Comparison of ENCODE assay signal across 9 cellular contexts in genomic region chr14:22847661-22848341, GRCh38. TPM values are rescaled to one million over a fixed set of nuclear protein-coding genes. Genes with fewer than 3 reads are reported as not detected.
DNase-seq lines count a peak whose midpoint lies in the region; ATAC-seq, FAIRE-seq and TF ChIP-seq lines count a peak whose summit lies in the region.
"Had no signal": no experiment of that assay in that cellular context is flagged by ENCODE, and none has a peak within 500 bp of the region (broad histone marks: within the 10 kb centered on the region; RNA-seq: fewer than 3 reads in every experiment).

No MANE protein-coding gene starts in this region.

- H4K20me1 ChIP-seq in HepG2 (ENCODE audit: insufficient read depth, low read length), result no peaks in the 10 kb centered on the region

- no peak for FAIRE-seq in bronchial epithelial cell (lab: Jason Lieb, UNC)
- FAIRE-seq in HepG2 (lab: Jason Lieb, UNC), result peak; percentile 15

- no peaks in the 10 kb centered on the region for H3K79me2 ChIP-seq in HepG2 (ENCODE audit: insufficient read depth, low read length)

- TF ChIP-seq RAD21 in HepG2 (CRISPR knock-in tag; IDR thresholded peaks at IDR 0.05), result no peak

- H2AFZ ChIP-seq in HepG2 (ENCODE audit: low read length), result no peak overlapping the region

- H3K4me1 ChIP-seq in HepG2 (ENCODE audit: insufficient read depth, low read length), result peaks cover 23% of the 10 kb centered on the region
- H3K4me1 ChIP-seq in thyroid gland, result peaks cover 0 to 41% of the 10 kb centered on the region in 2 donors
- H3K4me1 ChIP-seq in BE2C, result no peaks in the 10 kb centered on the region

- intact Hi-C loops in HepG2 (cut with micrococcal nuclease; ENCODE audit: unreplicated experiment) (no loop called here), thyroid gland (cut with DNase I) (loop anchor here (10.0 kb wide), 1 partner anchor 193 kb away; no protein-coding TSS in a partner anchor)

- H3K27ac ChIP-seq in HepG2 (ENCODE audit: extremely low read length, insufficient read depth, low read length) (no peak overlapping the region), thyroid gland (peak overlapping the region; percentile 59 to 79 (median 73))

- ATAC-seq in HepG2 (no peak; the same call in 2 of the 3 replicates), GM18520 (IDR thresholded peaks at IDR 0.05; ENCODE audit: unreplicated experiment) (no peak)
- ATAC-seq: body of pancreas had no signal

- H3K9ac ChIP-seq in HepG2 (ENCODE audit: insufficient read depth, low read depth, low read length), result no peak overlapping the region

- WGBS in HepG2 (ENCODE audit: low lambda C conversion rate), result 41% methylated on average over 14 of the region's 14 CpGs
- 65 to 66% methylated on average over 13 to 14 of the region's 14 CpGs for WGBS in thyroid gland, 2 donors

- no peak for TF ChIP-seq POLR2A in HepG2 (IDR thresholded peaks at IDR 0.05; ENCODE audit: insufficient read depth in 1 of 2, low read depth in 2 of 2, low read length in 2 of 2)
- no peak for TF ChIP-seq POLR2A in thyroid gland (IDR thresholded peaks at IDR 0.05)

- CTCF ChIA-PET in HepG2 (lab: Yijun Ruan, JAX; ENCODE audit: low intra/inter-chr PET ratio, low total read pairs), result interaction anchor here (1.1 to 1.3 kb wide), 2 partner anchors 24 to 70 kb away, joined by 3 read pairs; no protein-coding TSS in a partner anchor

- in situ Hi-C loops in HepG2 (cut with HindIII; ENCODE audit: extremely low pct_ligation_motif_present, low pct_unique_long_range_greater_than_20kb), result loop anchor here (5.0 kb wide), 1 partner anchor 290 kb away; no protein-coding TSS in a partner anchor

- H3K27me3 ChIP-seq in bronchial epithelial cell (ENCODE audit: control insufficient read depth, insufficient read depth, low read length) (no peaks in the 10 kb centered on the region), HepG2 (ENCODE audit: control insufficient read depth in 1 of 2, insufficient read depth in 2 of 2, low read length in 2 of 2) (peaks cover 9 to 45% of the 10 kb centered on the region in 2 experiments), thyroid gland (no peaks in the 10 kb centered on the region), BE2C (no peaks in the 10 kb centered on the region)
- H3K27me3 ChIP-seq: body of pancreas had no signal

- H3K4me3 ChIP-seq in bronchial epithelial cell (ENCODE audit: low read depth, low read length) (no peak overlapping the region), HepG2 (replicated peaks in 1 of 3; ENCODE audit: insufficient read depth in 1 of 3, low read depth in 2 of 3, low read length in 3 of 3) (no peak overlapping the region), thyroid gland (replicated peaks in 1 of 3) (no peak overlapping the region), BE2C (ENCODE audit: low read depth, low read length) (no peak overlapping the region)
- H3K4me3 ChIP-seq: body of pancreas had no signal

- H3K9me3 ChIP-seq in HepG2 (ENCODE audit: low read length) (no peaks in the 10 kb centered on the region), thyroid gland (no peaks in the 10 kb centered on the region), BE2C (no peaks in the 10 kb centered on the region)
- H3K9me3 ChIP-seq: body of pancreas had no signal

- peaks cover 35% of the 10 kb centered on the region for H3K36me3 ChIP-seq in bronchial epithelial cell (ENCODE audit: control insufficient read depth, insufficient read depth, low read length)
- no peaks in the 10 kb centered on the region for H3K36me3 ChIP-seq in HepG2 (replicated peaks in 1 of 2; ENCODE audit: control insufficient read depth in 1 of 2, insufficient read depth in 2 of 2, low read length in 2 of 2)
- H3K36me3 ChIP-seq in thyroid gland, result peaks cover 33 to 40% of the 10 kb centered on the region in 2 donors
- H3K36me3 ChIP-seq in BE2C, result no peaks in the 10 kb centered on the region

- no TSS peak for BruUV-seq in HepG2 (replicated peaks; lab: Mats Ljungman, UMichigan)

- POLR2A ChIA-PET in HepG2 (lab: Yijun Ruan, JAX), result interaction anchor here (0.6 to 1.6 kb wide), 7 partner anchors 13 to 247 kb away, joined by 3 to 7 read pairs (median 4); partner anchors contain the start of genes ACIN1, C14orf119 and LRP10

- TF ChIP-seq CTCF in bronchial epithelial cell (IDR thresholded peaks at IDR 0.05; ENCODE audit: insufficient read depth, low read length, severe bottlenecking) (peak; percentile 22), HepG2 (CRISPR knock-in tag; IDR thresholded peaks at IDR 0.05) (no peak), thyroid gland (IDR thresholded peaks at IDR 0.05) (no peak), BE2C (IDR thresholded peaks at IDR 0.05; ENCODE audit: low read depth, low read length) (no peak)

- TF ChIP-seq EP300 in HepG2 (IDR thresholded peaks at IDR 0.05; ENCODE audit: low read depth in 2 of 2, low read length in 2 of 2), result no peak
- TF ChIP-seq EP300 in HepG2 (CRISPR knock-in tag; IDR thresholded peaks at IDR 0.05; ENCODE audit: borderline replicate concordance), result no peak

- DNase-seq in HT1080 (ENCODE audit: low read depth) (peak; percentile 69), bronchial epithelial cell (ENCODE audit: low read depth) (no peak), HepG2 (ENCODE audit: low spot score) (no peak), thyroid gland (no peak), BE2C (no peak), NCI-H2171 (lab: John Stamatoyannopoulos, UW) (no peak)
- DNase-seq in stimulated activated CD4-positive, alpha-beta T cell treated with anti-CD3 and anti-CD28 coated beads, Interleukin-12 subunit alpha, Interleukin-12 subunit beta, amount 100 ng/mL, for 4 hours, result no peak

- peak overlapping the region; percentile 26; the same call in 1 of the 2 replicates for H3K4me2 ChIP-seq in HepG2 (ENCODE audit: low read depth, low read length)

RNA-seq across cellular contexts. Expression of gene MMP14, which starts 11.4 kb away (rescaled TPM):
- 480 and 530 TPM in 2 replicates for total RNA-seq in HT1080 (2014; rRNA removed; shearing (Covaris generic))
- polyA plus RNA-seq in HT1080 (2015; cell fraction: cytosol; rRNA removed), result 520 and 545 TPM in 2 replicates
- polyA plus RNA-seq in HT1080 (2015; cell fraction: nucleus; rRNA removed), result 2,350 and 2,450 TPM in 2 replicates
- total RNA-seq in bronchial epithelial cell, result 126 and 140 TPM in 2 replicates
- 1.6 and 5.2 TPM in 2 replicates for total RNA-seq in HepG2 (2016; rRNA removed; fragmentation: Illumina TruSeq; extraction: Trizol)
- total RNA-seq in HepG2 (2016; cell fraction: cytosol; rRNA removed; fragmentation: Illumina TruSeq; extraction: Trizol; ENCODE audit: low read depth), result 0.20 and 0.44 TPM in 2 replicates
- 2.1 and 5.2 TPM in 2 replicates for total RNA-seq in HepG2 (2016; cell fraction: insoluble cytoplasmic fraction; rRNA removed; fragmentation: Illumina TruSeq; extraction: Trizol)
- 0.71 and 0.79 TPM in 2 replicates for total RNA-seq in HepG2 (2016; cell fraction: membrane; rRNA removed; fragmentation: Illumina TruSeq; extraction: Trizol)
- 4.6 and 5.5 TPM in 2 replicates for total RNA-seq in HepG2 (2016; cell fraction: nucleus; rRNA removed; fragmentation: Illumina TruSeq; extraction: Trizol)
- 9.8 and 11.3 TPM in 2 replicates for polyA plus RNA-seq in HepG2 (2011; rRNA removed)
- 5.8 and 6.5 TPM in 2 replicates for polyA plus RNA-seq in HepG2 (2011; cell fraction: cytosol; rRNA removed)
- polyA plus RNA-seq in HepG2 (2011; cell fraction: nucleus; rRNA removed), result 25.6 and 29.7 TPM in 2 replicates
- polyA plus RNA-seq in HepG2 (2012), result 4.8 and 11.1 TPM in 2 replicates
- 0.14 and 0.26 TPM in 2 replicates for polyA plus RNA-seq in HepG2 (2016; cell fraction: cytosol; fragmentation: Illumina TruSeq; extraction: Trizol; ENCODE audit: low read depth)
- polyA plus RNA-seq in HepG2 (2016; cell fraction: insoluble cytoplasmic fraction; fragmentation: Illumina TruSeq; extraction: Trizol; ENCODE audit: low read depth), result 1.7 and 2.1 TPM in 2 replicates
- 0.27 and 0.44 TPM in 2 replicates for polyA plus RNA-seq in HepG2 (2016; cell fraction: membrane; fragmentation: Illumina TruSeq; extraction: Trizol; ENCODE audit: low read depth)
- polyA plus RNA-seq in HepG2 (2016; cell fraction: nucleus; fragmentation: Illumina TruSeq; extraction: Trizol; ENCODE audit: insufficient read depth, low read depth), result 9.4 and 10.2 TPM in 2 replicates
- polyA minus RNA-seq in HepG2 (2011; rRNA and poly(A)+ RNA removed; ENCODE audit: low replicate concordance), result 1.4 and 12.3 TPM in 2 replicates
- 2.5 and 3.8 TPM in 2 replicates for polyA minus RNA-seq in HepG2 (2011; cell fraction: cytosol; rRNA and poly(A)+ RNA removed)
- polyA minus RNA-seq in HepG2 (2011; cell fraction: nucleus; rRNA and poly(A)+ RNA removed), result 4.5 and 4.8 TPM in 2 replicates
- 100 to 1,000 TPM in 1 of 4 donors, 10 to 100 TPM in 3; 59.7 to 119 (median 88.5) TPM for total RNA-seq in thyroid gland
- polyA plus RNA-seq in BE2C (2012; ENCODE audit: insufficient read depth, insufficient read length, low read depth), result 1.6 TPM

RNA-seq across cellular contexts. Expression of gene MRPL52, which starts 18.1 kb away (rescaled TPM):
- 106 and 146 TPM in 2 replicates for total RNA-seq in HT1080 (2014; rRNA removed; shearing (Covaris generic))
- 143 and 233 TPM in 2 replicates for polyA plus RNA-seq in HT1080 (2015; cell fraction: cytosol; rRNA removed)
- polyA plus RNA-seq in HT1080 (2015; cell fraction: nucleus; rRNA removed), result 118 and 121 TPM in 2 replicates
- total RNA-seq in bronchial epithelial cell (33.2 and 38.7 TPM in 2 replicates), HepG2 (2016; rRNA removed; fragmentation: Illumina TruSeq; extraction: Trizol) (329 and 420 TPM in 2 replicates), thyroid gland (100 to 1,000 TPM in 2 of 4 donors, 10 to 100 TPM in 2; 43.7 to 166 (median 76.3) TPM)
- total RNA-seq in HepG2 (2016; cell fraction: cytosol; rRNA removed; fragmentation: Illumina TruSeq; extraction: Trizol; ENCODE audit: low read depth), result 142 and 155 TPM in 2 replicates
- total RNA-seq in HepG2 (2016; cell fraction: insoluble cytoplasmic fraction; rRNA removed; fragmentation: Illumina TruSeq; extraction: Trizol), result 341 and 464 TPM in 2 replicates
- 156 and 160 TPM in 2 replicates for total RNA-seq in HepG2 (2016; cell fraction: membrane; rRNA removed; fragmentation: Illumina TruSeq; extraction: Trizol)
- total RNA-seq in HepG2 (2016; cell fraction: nucleus; rRNA removed; fragmentation: Illumina TruSeq; extraction: Trizol), result 109 and 136 TPM in 2 replicates
- polyA plus RNA-seq in HepG2 (2011; rRNA removed), result 118 and 123 TPM in 2 replicates
- 96.8 and 121 TPM in 2 replicates for polyA plus RNA-seq in HepG2 (2011; cell fraction: cytosol; rRNA removed)
- 57.8 and 65.3 TPM in 2 replicates for polyA plus RNA-seq in HepG2 (2011; cell fraction: nucleus; rRNA removed)
- polyA plus RNA-seq in HepG2 (2012), result 191 and 236 TPM in 2 replicates
- 177 and 226 TPM in 2 replicates for polyA plus RNA-seq in HepG2 (2016; cell fraction: cytosol; fragmentation: Illumina TruSeq; extraction: Trizol; ENCODE audit: low read depth)
- polyA plus RNA-seq in HepG2 (2016; cell fraction: insoluble cytoplasmic fraction; fragmentation: Illumina TruSeq; extraction: Trizol; ENCODE audit: low read depth), result 443 and 518 TPM in 2 replicates
- 154 and 175 TPM in 2 replicates for polyA plus RNA-seq in HepG2 (2016; cell fraction: membrane; fragmentation: Illumina TruSeq; extraction: Trizol; ENCODE audit: low read depth)
- polyA plus RNA-seq in HepG2 (2016; cell fraction: nucleus; fragmentation: Illumina TruSeq; extraction: Trizol; ENCODE audit: insufficient read depth, low read depth), result 256 and 271 TPM in 2 replicates
- 17.7 and 30.4 TPM in 2 replicates for polyA minus RNA-seq in HepG2 (2011; rRNA and poly(A)+ RNA removed; ENCODE audit: low replicate concordance)
- polyA minus RNA-seq in HepG2 (2011; cell fraction: cytosol; rRNA and poly(A)+ RNA removed), result 72.9 and 76.8 TPM in 2 replicates
- 33.7 and 36.6 TPM in 2 replicates for polyA minus RNA-seq in HepG2 (2011; cell fraction: nucleus; rRNA and poly(A)+ RNA removed)
- 324 TPM for polyA plus RNA-seq in BE2C (2012; ENCODE audit: insufficient read depth, insufficient read length, low read depth)

RNA-seq across cellular contexts. Expression of gene LRP10, which starts 23.7 kb away (rescaled TPM):
- 65.5 and 86.0 TPM in 2 replicates for total RNA-seq in HT1080 (2014; rRNA removed; shearing (Covaris generic))
- 123 and 137 TPM in 2 replicates for polyA plus RNA-seq in HT1080 (2015; cell fraction: cytosol; rRNA removed)
- polyA plus RNA-seq in HT1080 (2015; cell fraction: nucleus; rRNA removed), result 141 and 148 TPM in 2 replicates
- total RNA-seq in bronchial epithelial cell (34.8 and 63.6 TPM in 2 replicates), HepG2 (2016; rRNA removed; fragmentation: Illumina TruSeq; extraction: Trizol) (8.6 and 16.9 TPM in 2 replicates), thyroid gland (100 to 1,000 TPM; 107 to 143 (median 121) TPM)
- 4.6 and 5.4 TPM in 2 replicates for total RNA-seq in HepG2 (2016; cell fraction: cytosol; rRNA removed; fragmentation: Illumina TruSeq; extraction: Trizol; ENCODE audit: low read depth)
- 8.2 and 17.2 TPM in 2 replicates for total RNA-seq in HepG2 (2016; cell fraction: insoluble cytoplasmic fraction; rRNA removed; fragmentation: Illumina TruSeq; extraction: Trizol)
- 13.8 and 15.6 TPM in 2 replicates for total RNA-seq in HepG2 (2016; cell fraction: membrane; rRNA removed; fragmentation: Illumina TruSeq; extraction: Trizol)
- 15.9 and 21.6 TPM in 2 replicates for total RNA-seq in HepG2 (2016; cell fraction: nucleus; rRNA removed; fragmentation: Illumina TruSeq; extraction: Trizol)
- polyA plus RNA-seq in HepG2 (2011; rRNA removed), result 45.2 and 80.6 TPM in 2 replicates
- 49.4 and 54.8 TPM in 2 replicates for polyA plus RNA-seq in HepG2 (2011; cell fraction: cytosol; rRNA removed)
- 70.7 and 85.9 TPM in 2 replicates for polyA plus RNA-seq in HepG2 (2011; cell fraction: nucleus; rRNA removed)
- polyA plus RNA-seq in HepG2 (2012), result 45.8 and 84.6 TPM in 2 replicates
- 6.5 and 7.4 TPM in 2 replicates for polyA plus RNA-seq in HepG2 (2016; cell fraction: cytosol; fragmentation: Illumina TruSeq; extraction: Trizol; ENCODE audit: low read depth)
- polyA plus RNA-seq in HepG2 (2016; cell fraction: insoluble cytoplasmic fraction; fragmentation: Illumina TruSeq; extraction: Trizol; ENCODE audit: low read depth), result 8.2 and 10.9 TPM in 2 replicates
- polyA plus RNA-seq in HepG2 (2016; cell fraction: membrane; fragmentation: Illumina TruSeq; extraction: Trizol; ENCODE audit: low read depth), result 11.6 and 13.0 TPM in 2 replicates
- 22.9 and 23.5 TPM in 2 replicates for polyA plus RNA-seq in HepG2 (2016; cell fraction: nucleus; fragmentation: Illumina TruSeq; extraction: Trizol; ENCODE audit: insufficient read depth, low read depth)
- 73.0 and 241 TPM in 2 replicates for polyA minus RNA-seq in HepG2 (2011; rRNA and poly(A)+ RNA removed; ENCODE audit: low replicate concordance)
- 55.0 and 77.3 TPM in 2 replicates for polyA minus RNA-seq in HepG2 (2011; cell fraction: cytosol; rRNA and poly(A)+ RNA removed)
- 23.4 and 37.7 TPM in 2 replicates for polyA minus RNA-seq in HepG2 (2011; cell fraction: nucleus; rRNA and poly(A)+ RNA removed)
- polyA plus RNA-seq in BE2C (2012; ENCODE audit: insufficient read depth, insufficient read length, low read depth), result 29.7 TPM

RNA-seq across cellular contexts. Expression of gene SLC7A7, which starts 32.6 kb away (rescaled TPM):
- total RNA-seq in HT1080 (2014; rRNA removed; shearing (Covaris generic)), result 1.1 and 2.0 TPM in 2 replicates
- 0.54 and 1.1 TPM in 2 replicates for polyA plus RNA-seq in HT1080 (2015; cell fraction: cytosol; rRNA removed)
- 2.6 and 3.3 TPM in 2 replicates for polyA plus RNA-seq in HT1080 (2015; cell fraction: nucleus; rRNA removed)
- total RNA-seq in bronchial epithelial cell (0.51 and 0.79 TPM in 2 replicates), HepG2 (2016; rRNA removed; fragmentation: Illumina TruSeq; extraction: Trizol) (0.07 and 0.13 TPM in 2 replicates), thyroid gland (10 to 100 TPM in 3 of 4 donors, 1 to 10 TPM in 1; 8.4 to 15.1 (median 13.7) TPM)
- total RNA-seq in HepG2 (2016; cell fraction: cytosol; rRNA removed; fragmentation: Illumina TruSeq; extraction: Trizol; ENCODE audit: low read depth), result not detected in 2 replicates
- total RNA-seq in HepG2 (2016; cell fraction: insoluble cytoplasmic fraction; rRNA removed; fragmentation: Illumina TruSeq; extraction: Trizol), result 0.17 TPM in 1 of 2 replicates, not detected in the other
- 0.10 and 0.15 TPM in 2 replicates for total RNA-seq in HepG2 (2016; cell fraction: membrane; rRNA removed; fragmentation: Illumina TruSeq; extraction: Trizol)
- 0.38 TPM in 1 of 2 replicates, not detected in the other for total RNA-seq in HepG2 (2016; cell fraction: nucleus; rRNA removed; fragmentation: Illumina TruSeq; extraction: Trizol)
- polyA plus RNA-seq in HepG2 (2011; rRNA removed), result 0.63 and 1.1 TPM in 2 replicates
- 0.94 and 1.3 TPM in 2 replicates for polyA plus RNA-seq in HepG2 (2011; cell fraction: cytosol; rRNA removed)
- polyA plus RNA-seq in HepG2 (2011; cell fraction: nucleus; rRNA removed), result 2.3 and 2.5 TPM in 2 replicates
- polyA plus RNA-seq in HepG2 (2012), result 1.3 and 1.7 TPM in 2 replicates
- polyA plus RNA-seq in HepG2 (2016; cell fraction: cytosol; fragmentation: Illumina TruSeq; extraction: Trizol; ENCODE audit: low read depth), result not detected in 2 replicates
- polyA plus RNA-seq in HepG2 (2016; cell fraction: insoluble cytoplasmic fraction; fragmentation: Illumina TruSeq; extraction: Trizol; ENCODE audit: low read depth), result 0.19 and 0.40 TPM in 2 replicates
- polyA plus RNA-seq in HepG2 (2016; cell fraction: membrane; fragmentation: Illumina TruSeq; extraction: Trizol; ENCODE audit: low read depth), result 0.23 and 0.27 TPM in 2 replicates
- polyA plus RNA-seq in HepG2 (2016; cell fraction: nucleus; fragmentation: Illumina TruSeq; extraction: Trizol; ENCODE audit: insufficient read depth, low read depth), result not detected in 2 replicates
- polyA minus RNA-seq in HepG2 (2011; rRNA and poly(A)+ RNA removed; ENCODE audit: low replicate concordance), result 1.2 and 3.2 TPM in 2 replicates
- polyA minus RNA-seq in HepG2 (2011; cell fraction: cytosol; rRNA and poly(A)+ RNA removed), result 0.44 TPM in 1 of 2 replicates, not detected in the other
- 0.50 and 0.90 TPM in 2 replicates for polyA minus RNA-seq in HepG2 (2011; cell fraction: nucleus; rRNA and poly(A)+ RNA removed)
- polyA plus RNA-seq in BE2C (2012; ENCODE audit: insufficient read depth, insufficient read length, low read depth), result 1.1 TPM

RNA-seq across cellular contexts. Expression of gene REM2, which starts 35.2 kb away (rescaled TPM):
- total RNA-seq in HT1080 (2014; rRNA removed; shearing (Covaris generic)), result not detected in 2 replicates
- polyA plus RNA-seq in HT1080 (2015; cell fraction: cytosol; rRNA removed), result not detected in 2 replicates
- 0.12 TPM in 1 of 2 replicates, not detected in the other for polyA plus RNA-seq in HT1080 (2015; cell fraction: nucleus; rRNA removed)
- total RNA-seq in bronchial epithelial cell (under 0.01 TPM in 1 of 2 replicates, not detected in the other), HepG2 (2016; rRNA removed; fragmentation: Illumina TruSeq; extraction: Trizol) (not detected in 2 replicates), thyroid gland (1 to 10 TPM in 1 of 4 donors, under 1 TPM in 2, not detected in 1; 0.54 to 1.2 (median 0.89) TPM)
- not detected in 2 replicates for total RNA-seq in HepG2 (2016; cell fraction: cytosol; rRNA removed; fragmentation: Illumina TruSeq; extraction: Trizol; ENCODE audit: low read depth)
- not detected in 2 replicates for total RNA-seq in HepG2 (2016; cell fraction: insoluble cytoplasmic fraction; rRNA removed; fragmentation: Illumina TruSeq; extraction: Trizol)
- total RNA-seq in HepG2 (2016; cell fraction: membrane; rRNA removed; fragmentation: Illumina TruSeq; extraction: Trizol), result not detected in 2 replicates
- not detected in 2 replicates for total RNA-seq in HepG2 (2016; cell fraction: nucleus; rRNA removed; fragmentation: Illumina TruSeq; extraction: Trizol)
- polyA plus RNA-seq in HepG2 (2011; rRNA removed), result 0.20 and 0.31 TPM in 2 replicates
- polyA plus RNA-seq in HepG2 (2011; cell fraction: cytosol; rRNA removed), result 0.04 and 0.05 TPM in 2 replicates
- polyA plus RNA-seq in HepG2 (2011; cell fraction: nucleus; rRNA removed), result 1.1 and 1.9 TPM in 2 replicates
- polyA plus RNA-seq in HepG2 (2012), result 0.21 and 0.67 TPM in 2 replicates
- not detected in 2 replicates for polyA plus RNA-seq in HepG2 (2016; cell fraction: cytosol; fragmentation: Illumina TruSeq; extraction: Trizol; ENCODE audit: low read depth)
- polyA plus RNA-seq in HepG2 (2016; cell fraction: insoluble cytoplasmic fraction; fragmentation: Illumina TruSeq; extraction: Trizol; ENCODE audit: low read depth), result not detected in 2 replicates
- polyA plus RNA-seq in HepG2 (2016; cell fraction: membrane; fragmentation: Illumina TruSeq; extraction: Trizol; ENCODE audit: low read depth), result not detected in 2 replicates
- polyA plus RNA-seq in HepG2 (2016; cell fraction: nucleus; fragmentation: Illumina TruSeq; extraction: Trizol; ENCODE audit: insufficient read depth, low read depth), result not detected in 2 replicates
- polyA minus RNA-seq in HepG2 (2011; rRNA and poly(A)+ RNA removed; ENCODE audit: low replicate concordance), result 0.26 and 0.30 TPM in 2 replicates
- not detected in 2 replicates for polyA minus RNA-seq in HepG2 (2011; cell fraction: cytosol; rRNA and poly(A)+ RNA removed)
- 0.25 and 0.90 TPM in 2 replicates for polyA minus RNA-seq in HepG2 (2011; cell fraction: nucleus; rRNA and poly(A)+ RNA removed)
- 0.31 TPM for polyA plus RNA-seq in BE2C (2012; ENCODE audit: insufficient read depth, insufficient read length, low read depth)
- total RNA-seq: body of pancreas had no signal

Comparison
In these comparisons a context has a peak if more than half of its experiments do, and no peak if none do; other contexts are left out.
1. RNA of gene MMP14, which starts 11.4 kb away (total RNA-seq): 480 to 530 TPM in HT1080, 126 to 140 TPM in bronchial epithelial cell and 59.7 to 119 TPM in thyroid gland; 0.20 to 5.5 TPM in HepG2; every median in the first group is over 4 times any median in the second.